Comparison of ENCODE assay signal across 24 cellular contexts in genomic region chr6:140487586-140487985, GRCh38.
"Had no signal": no experiment of that assay in that cellular context is flagged by ENCODE, and none has a peak within 500 bp of the region (broad histone marks: within the 10 kb centered on the region; RNA-seq: fewer than 3 reads in every experiment).

No MANE protein-coding gene starts in this region.

- H3K4me2 ChIP-seq: hepatocyte, neural progenitor cell had no signal

- DNase-seq: activated CD8-positive, alpha-beta memory T cell treated with anti-CD3 and anti-CD28 coated beads for 24 hours; activated CD8-positive, alpha-beta memory T cell treated with anti-CD3 and anti-CD28 coated beads, Interleukin-2, amount 50 U/mL, for 4 hours; activated naive CD4-positive, alpha-beta T cell; activated T-cell treated with anti-CD3 and anti-CD28 coated beads, Interleukin-2, amount 50 U/mL, for 24 hours; cerebellar nuclear complex; effector CD4-positive, alpha-beta T cell; erythroblast; foreskin melanocyte; glutamatergic neuron; immature natural killer cell; kidney glomerular epithelial cell; left lung; naive thymus-derived CD8-positive, alpha-beta T cell; stimulated activated CD4-positive, alpha-beta T cell treated with anti-CD3 and anti-CD28 coated beads, Interleukin-4, amount 100 ng/mL, for 24 hours; stimulated activated naive CD4-positive, alpha-beta T cell treated with Interleukin-2 at 50 U/mL for 16 hours had no signal

- H3K27me3 Mint-ChIP-seq: activated naive CD8-positive, alpha-beta T cell; activated T-cell treated with anti-CD3 and anti-CD28 coated beads, Interleukin-2, amount 50 U/mL, for 24 hours; dendritic cell treated with granulocyte-macrophage colony-stimulating factor and Interleukin-4, amounts not matched to agents 40 ng/mL and 50 ng/mL, for 4 days; progenitor cell of endocrine pancreas had no signal

- H2AFZ ChIP-seq: hepatocyte, neural progenitor cell had no signal

- H3K9ac ChIP-seq: neural progenitor cell had no signal

- H3K27ac ChIP-seq: hepatocyte, left lung, neural progenitor cell, VCaP had no signal

- H3K79me2 ChIP-seq: hepatocyte had no signal

- H3K9me3 Mint-ChIP-seq: activated T-cell treated with anti-CD3 and anti-CD28 coated beads, Interleukin-2, amount 50 U/mL, for 24 hours; immature natural killer cell had no signal

- FAIRE-seq: bronchial epithelial cell had no signal

- H3K4me3 ChIP-seq: hepatocyte, left lung, lung, neural progenitor cell had no signal

- H3K4me1 Mint-ChIP-seq: immature natural killer cell; naive thymus-derived CD8-positive, alpha-beta T cell had no signal

- H3K4me3 Mint-ChIP-seq: activated naive CD8-positive, alpha-beta T cell; activated T-cell treated with anti-CD3 and anti-CD28 coated beads, Interleukin-2, amount 50 U/mL, for 24 hours; dendritic cell treated with granulocyte-macrophage colony-stimulating factor and Interleukin-4, amounts not matched to agents 40 ng/mL and 50 ng/mL, for 4 days; immature natural killer cell; naive thymus-derived CD8-positive, alpha-beta T cell; neural progenitor cell had no signal

- H3K36me3 ChIP-seq: left lung, neural progenitor cell had no signal

- H3K36me3 Mint-ChIP-seq: activated naive CD8-positive, alpha-beta T cell; immature natural killer cell; naive thymus-derived CD8-positive, alpha-beta T cell; neural progenitor cell had no signal

- H3K27me3 ChIP-seq: hepatocyte, left lung, neural progenitor cell had no signal

- H3K27ac Mint-ChIP-seq: activated naive CD8-positive, alpha-beta T cell; activated T-cell treated with anti-CD3 and anti-CD28 coated beads, Interleukin-2, amount 50 U/mL, for 24 hours; activated T-helper 2 cell treated with anti-CD3 and anti-CD28 coated beads, Interferon-gamma antibody, Interleukin-2, Interleukin-4, amounts not matched to agents 10 μg/mL and 5 μg/mL and 100 μg/mL, durations not matched to agents 14 hours and 24 hours and 36 hours; dendritic cell treated with granulocyte-macrophage colony-stimulating factor and Interleukin-4, amounts not matched to agents 40 ng/mL and 50 ng/mL, for 4 days; immature natural killer cell; naive thymus-derived CD8-positive, alpha-beta T cell; neural progenitor cell; progenitor cell of endocrine pancreas had no signal
